ENCODE assay signal across 16 cellular contexts in the genomic region with DNA sequence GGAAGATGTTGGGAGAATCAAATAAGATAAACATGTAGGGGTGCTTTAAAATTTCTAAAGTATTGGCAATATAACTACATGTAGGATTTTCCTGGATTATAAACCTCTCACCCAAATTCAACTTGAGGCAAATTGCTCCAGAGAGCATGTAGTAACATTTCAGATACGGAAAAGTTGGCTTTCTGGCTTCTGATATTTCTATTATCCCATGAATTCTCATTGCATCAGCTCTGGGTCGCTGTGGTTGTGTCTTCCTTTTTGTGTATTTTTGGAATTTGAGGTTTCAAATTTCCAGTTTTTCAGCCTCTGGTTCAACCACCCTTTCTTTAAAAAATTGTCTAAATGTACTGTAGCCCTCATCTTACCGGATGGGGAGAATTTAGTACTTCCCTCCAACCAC. TPM values are rescaled to one million over a fixed set of nuclear protein-coding genes. Genes with fewer than 3 reads are reported as not detected.
DNase-seq lines count a peak whose midpoint lies in the region; ATAC-seq, FAIRE-seq and TF ChIP-seq lines count a peak whose summit lies in the region.
"Had no signal": no experiment of that assay in that cellular context is flagged by ENCODE, and none has a peak within 500 bp of the region (broad histone marks: within the 10 kb centered on the region; RNA-seq: fewer than 3 reads in every experiment).

No MANE protein-coding gene starts in this region.

- no peak for TF ChIP-seq EP300 in H1 (IDR thresholded peaks at IDR 0.05; ENCODE audit: borderline replicate concordance in 1 of 2, low read depth in 2 of 2, low read length in 2 of 2)

- CTCF ChIA-PET in H1 (lab: Charles Lee; ENCODE audit: partially characterized antibody), result interaction anchor here (0.6 to 3.1 kb wide), 29 partner anchors 8 to 200 kb away, joined by 3 to 12 read pairs (median 4); no protein-coding TSS in a partner anchor

- peaks cover 27% of the 10 kb centered on the region for H3K4me1 Mint-ChIP-seq in nephron

- H4K8ac ChIP-seq in H1 (ENCODE audit: extremely low read depth, insufficient read depth, low read length), result no peak overlapping the region

- H2BK20ac ChIP-seq in H1 (ENCODE audit: low read length), result peak overlapping the region; percentile 96

- no peaks in the 10 kb centered on the region for H3K23me2 ChIP-seq in H1 (ENCODE audit: low read depth, low read length)

- no peaks in the 10 kb centered on the region for H3K9me3 Mint-ChIP-seq in nephron
- H3K9me3 Mint-ChIP-seq: CD4-positive, alpha-beta memory T cell had no signal

- no peak overlapping the region for H3K14ac ChIP-seq in H1 (ENCODE audit: insufficient read length)

- peak overlapping the region; percentile 21; the same call in 1 of the 2 replicates for H2BK12ac ChIP-seq in H1 (ENCODE audit: low read depth, low read length)

- H3K36me3 ChIP-seq in Karpas-422 (ENCODE audit: insufficient read depth, low read length) (no peaks in the 10 kb centered on the region), H1 (ENCODE audit: control insufficient read depth in 2 of 4, insufficient read depth in 4 of 4, low read length in 3 of 4) (no peaks in the 10 kb centered on the region)

- DNase-seq in Karpas-422, result no peak
- DNase-seq in H1 (ENCODE audit: low read depth in 1 of 2, low spot score in 2 of 2), result no peak
- no peak for DNase-seq in ureter (ENCODE audit: low spot score)
- no peak for DNase-seq in activated CD4-positive, CD25-positive, alpha-beta regulatory T cell treated with anti-CD3 and anti-CD28 coated beads, Interleukin-2, amount 50 U/mL, for 72 hours
- DNase-seq: COR-L47, MM.1S, NCI-H2029, NCI-H446 treated with DMSO at 0.1 percent for 48 hours had no signal

- TF ChIP-seq RAD21 in H1 (IDR thresholded peaks at IDR 0.05 in 1 of 2, conservative IDR thresholded peaks at IDR 0.05 in 1 of 2; ENCODE audit: low read depth in 2 of 2, low read length in 2 of 2), result no peak

- H3K27ac ChIP-seq in Karpas-422 (ENCODE audit: low read length) (peak overlapping the region; percentile 3; the same call in 1 of the 2 replicates), H1 (ENCODE audit: low read depth, low read length) (no peak overlapping the region)
- H3K27ac ChIP-seq: GM23248, HL-60, RWPE1 had no signal

- H3K9ac ChIP-seq in Karpas-422 (ENCODE audit: low read length) (peak overlapping the region; percentile 48), H1 (replicated peaks in 1 of 4; ENCODE audit: extremely low read depth in 1 of 4, low read depth in 3 of 4, low read length in 3 of 4) (no peak overlapping the region)
- H3K9ac ChIP-seq: GM23248 had no signal

- H4K5ac ChIP-seq in H1 (ENCODE audit: insufficient read length, low read depth, low read length), result no peak overlapping the region

- no peak overlapping the region for H3K18ac ChIP-seq in H1 (ENCODE audit: extremely low read depth, low read length)

- TF ChIP-seq CTCF in H1 (IDR thresholded peaks at IDR 0.05; ENCODE audit: control extremely low read depth in 1 of 3, insufficient read depth in 1 of 3, low read depth in 1 of 3, low read length in 3 of 3), result no peak
- TF ChIP-seq CTCF in nephron (IDR thresholded peaks at IDR 0.05; ENCODE audit: unreplicated experiment in 3 of 3), result no peak

- H3K56ac ChIP-seq in H1 (replicated peaks; ENCODE audit: insufficient read length, low read depth, low read length), result no peak overlapping the region

- H4K91ac ChIP-seq in H1 (replicated peaks; ENCODE audit: insufficient read length, low read length), result no peak overlapping the region

- peak overlapping the region; percentile 15; the same call in 1 of the 2 replicates for H2AFZ ChIP-seq in Karpas-422 (ENCODE audit: low read length)
- peak overlapping the region; percentile 37; the same call in 1 of the 2 replicates for H2AFZ ChIP-seq in H1 (ENCODE audit: low read length)
- H2AFZ ChIP-seq: GM23248 had no signal

- H3K23ac ChIP-seq in H1 (ENCODE audit: insufficient read length), result no peak overlapping the region

- H2BK15ac ChIP-seq in H1 (ENCODE audit: low read length), result no peak overlapping the region

- no peak for TF ChIP-seq POLR2A in H1 (IDR thresholded peaks at IDR 0.05; ENCODE audit: control extremely low read depth in 1 of 2, low read depth in 2 of 2, low read length in 2 of 2)

- H4K20me1 ChIP-seq in Karpas-422 (ENCODE audit: insufficient read depth, low read depth, low read length), result no peaks in the 10 kb centered on the region
- H4K20me1 ChIP-seq in H1 (replicated peaks in 1 of 2; ENCODE audit: control insufficient read depth in 1 of 2, insufficient read depth in 2 of 2, low read length in 2 of 2), result no peaks in the 10 kb centered on the region

- no peaks in the 10 kb centered on the region for H3K27me3 ChIP-seq in Karpas-422 (ENCODE audit: low read length)
- H3K27me3 ChIP-seq in H1 (replicated peaks in 1 of 4; ENCODE audit: control insufficient read depth in 3 of 4, extremely low read depth in 1 of 4, insufficient read depth in 3 of 4, low read length in 3 of 4), result no peaks in the 10 kb centered on the region

- H3K79me1 ChIP-seq in H1 (ENCODE audit: low read depth, low read length), result no peaks in the 10 kb centered on the region

- H3K4ac ChIP-seq in H1 (replicated peaks; ENCODE audit: insufficient read length, low read depth, low read length), result no peak overlapping the region

- POLR2A ChIA-PET in H1 (lab: Charles Lee; ENCODE audit: partially characterized antibody), result interaction anchor here (0.8 to 2.1 kb wide), 6 partner anchors 15 to 185 kb away, joined by 3 to 9 read pairs (median 4); no protein-coding TSS in a partner anchor

- no peak overlapping the region for H2AK5ac ChIP-seq in H1 (ENCODE audit: low read depth, low read length)

- no peak for FAIRE-seq in H1 (lab: Jason Lieb, UNC)
- FAIRE-seq: GM18507 had no signal

- H3K9me3 ChIP-seq in Karpas-422 (ENCODE audit: low read length) (no peaks in the 10 kb centered on the region), H1 (ENCODE audit: insufficient read depth in 2 of 2, low read depth in 1 of 2, low read length in 1 of 2) (no peaks in the 10 kb centered on the region)

- no peaks in the 10 kb centered on the region for H3K9me2 ChIP-seq in Karpas-422 (replicated peaks; ENCODE audit: insufficient read depth, low read length)

- no peak overlapping the region for H2BK120ac ChIP-seq in H1 (replicated peaks; ENCODE audit: low read depth, low read length)

- peaks cover 43% of the 10 kb centered on the region for H3K4me1 ChIP-seq in Karpas-422 (ENCODE audit: low read length)
- peaks cover 0 to 7% (median 3%) of the 10 kb centered on the region in 4 experiments; a peak in 4 of 7 replicates for H3K4me1 ChIP-seq in H1 (replicated peaks in 1 of 4; ENCODE audit: control insufficient read depth in 3 of 4, insufficient read depth in 4 of 4, low read length in 3 of 4)

- no peaks in the 10 kb centered on the region for H3K27me3 Mint-ChIP-seq in nephron (ENCODE audit: low read depth)

- H3K4me2 ChIP-seq in Karpas-422 (ENCODE audit: low read depth, low read length, poor library complexity, severe bottlenecking) (peak overlapping the region; percentile 32), H1 (ENCODE audit: insufficient read depth in 1 of 2, low read depth in 2 of 2, low read length in 2 of 2) (no peak overlapping the region)

- no peaks in the 10 kb centered on the region for H3K36me3 Mint-ChIP-seq in nephron (ENCODE audit: low read depth)
- H3K36me3 Mint-ChIP-seq: CD4-positive, alpha-beta memory T cell had no signal

- H3K79me2 ChIP-seq in Karpas-422 (ENCODE audit: low read length) (no peaks in the 10 kb centered on the region), H1 (ENCODE audit: control insufficient read depth in 1 of 2, insufficient read depth in 2 of 2, low read length in 2 of 2) (no peaks in the 10 kb centered on the region)

- no peak overlapping the region for H3K4me3 Mint-ChIP-seq in nephron
- H3K4me3 Mint-ChIP-seq: CD4-positive, alpha-beta memory T cell had no signal

- peak overlapping the region; percentile 24 to 87 (median 53) for H3K27ac Mint-ChIP-seq in nephron
- H3K27ac Mint-ChIP-seq: CD4-positive, alpha-beta memory T cell had no signal

- WGBS in H1 (ENCODE audit: extremely low coverage in 1 of 2, insufficient coverage in 1 of 2, insufficient read length in 1 of 2, insufficient replicate concordance in 2 of 2, low coverage in 1 of 2, low lambda C conversion rate in 2 of 2, missing lambda C conversion rate in 1 of 2), 2 experiments, result 85% methylated on average over 3 of the region's 3 CpGs; no CpG with 5 or more reads in 1 of the 2 experiments

- H3K4me3 ChIP-seq in Karpas-422 (ENCODE audit: low read length), result no peak overlapping the region
- no peak overlapping the region for H3K4me3 ChIP-seq in H1 (ENCODE audit: extremely low read depth in 1 of 4, insufficient read depth in 2 of 4, low read depth in 3 of 4, low read length in 4 of 4)
- H3K4me3 ChIP-seq: GM23248 had no signal

- ATAC-seq in esophagus mucosa (no peak), HG03108 (IDR thresholded peaks at IDR 0.05; ENCODE audit: unreplicated experiment) (no peak)

- no peak overlapping the region for H2BK5ac ChIP-seq in H1 (ENCODE audit: low read depth, low read length)

TF ChIP-seq in H1, 55 proteins besides CTCF, POLR2A, EP300 and RAD21 (continues in another document):
- TF ChIP-seq, protein P1, sequence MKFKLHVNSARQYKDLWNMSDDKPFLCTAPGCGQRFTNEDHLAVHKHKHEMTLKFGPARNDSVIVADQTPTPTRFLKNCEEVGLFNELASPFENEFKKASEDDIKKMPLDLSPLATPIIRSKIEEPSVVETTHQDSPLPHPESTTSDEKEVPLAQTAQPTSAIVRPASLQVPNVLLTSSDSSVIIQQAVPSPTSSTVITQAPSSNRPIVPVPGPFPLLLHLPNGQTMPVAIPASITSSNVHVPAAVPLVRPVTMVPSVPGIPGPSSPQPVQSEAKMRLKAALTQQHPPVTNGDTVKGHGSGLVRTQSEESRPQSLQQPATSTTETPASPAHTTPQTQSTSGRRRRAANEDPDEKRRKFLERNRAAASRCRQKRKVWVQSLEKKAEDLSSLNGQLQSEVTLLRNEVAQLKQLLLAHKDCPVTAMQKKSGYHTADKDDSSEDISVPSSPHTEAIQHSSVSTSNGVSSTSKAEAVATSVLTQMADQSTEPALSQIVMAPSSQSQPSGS (IDR thresholded peaks at IDR 0.05; ENCODE audit: low read length), result no peak
- TF ChIP-seq SP2 (IDR thresholded peaks at IDR 0.05; ENCODE audit: low read length) (no peak), YY1 (IDR thresholded peaks at IDR 0.05; ENCODE audit: low read depth, low read length) (no peak), SAP30 (IDR thresholded peaks at IDR 0.05; ENCODE audit: insufficient read depth, insufficient replicate concordance, low read length) (no peak)

RNA-seq across cellular contexts. Expression of a gene that starts 32.3 kb away (rescaled TPM):
- total RNA-seq in Karpas-422 (2014; rRNA removed; shearing (Covaris generic); ENCODE audit: low replicate concordance), result 82.6 and 110 TPM in 2 replicates
- total RNA-seq in H1 (2021; fragmentation: NEBNext Ultra II Directional; extraction: Animal tissue kit (Norgen Biotek cat#: 25700)), result 259 and 262 TPM in 2 replicates
- polyA plus RNA-seq in H1 (2011; rRNA removed), result 256 and 288 TPM in 2 replicates
- polyA plus RNA-seq in H1 (2011; cell fraction: cytosol; rRNA removed), result 274 TPM
- polyA plus RNA-seq in H1 (2011; cell fraction: nucleus; rRNA removed), result 280 TPM
- polyA plus RNA-seq in H1 (2012, experiment 1 of 2), result 212 to 243 TPM (median 229 TPM) in 4 replicates
- polyA plus RNA-seq in H1 (2012, experiment 2 of 2), result 150 TPM
- 190 TPM for polyA plus RNA-seq in H1 (2013, experiment 1 of 2)
- polyA plus RNA-seq in H1 (2013, experiment 2 of 2), result 187 TPM
- 288 and 445 TPM in 2 replicates for polyA minus RNA-seq in H1 (2011; rRNA and poly(A)+ RNA removed)
- polyA minus RNA-seq in H1 (2011; cell fraction: cytosol; rRNA and poly(A)+ RNA removed), result 110 TPM
- polyA minus RNA-seq in H1 (2011; cell fraction: nucleus; rRNA and poly(A)+ RNA removed), result 155 TPM
- total RNA-seq in esophagus mucosa, result 22.4 TPM
- total RNA-seq in ureter, result 64.0 TPM
